1 cellular context compared by ENCODE assay signal in the genomic region with DNA sequence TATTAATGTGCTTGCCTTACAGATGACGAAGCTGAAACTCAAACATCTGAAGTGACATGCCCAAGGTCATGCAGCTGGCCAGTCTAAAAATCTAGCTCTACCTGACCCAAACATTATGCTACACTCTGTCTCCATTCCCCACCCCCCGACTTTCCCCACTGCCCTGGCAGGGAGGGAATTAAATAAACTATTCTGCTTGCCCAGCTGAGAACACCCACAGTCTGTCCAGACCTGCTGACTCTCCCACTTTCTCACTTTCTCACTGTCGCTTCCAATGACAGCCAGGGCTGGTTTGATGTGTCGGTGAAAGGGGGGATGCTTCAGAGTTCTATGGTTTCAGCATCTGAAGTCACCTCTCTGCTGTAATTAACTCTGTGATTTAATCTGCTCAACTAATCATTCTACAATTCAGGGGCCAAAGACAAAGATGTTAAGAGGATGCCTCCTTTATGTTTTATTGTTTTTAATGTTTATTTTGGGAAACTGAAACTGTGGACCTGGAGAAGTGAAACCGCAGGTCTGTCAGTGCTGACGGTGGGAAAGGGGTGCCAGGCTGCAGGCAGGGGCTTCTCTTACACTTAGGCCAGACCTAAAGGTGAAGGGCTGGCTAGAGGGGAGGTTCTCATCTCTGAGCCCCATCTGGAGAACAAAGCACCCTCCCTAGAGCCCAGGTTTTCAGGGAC.
TF ChIP-seq lines count a peak whose summit lies in the region.

No MANE protein-coding gene starts in this region.

TF ChIP-seq in GM23338, 12 proteins besides CTCF, POLR2A, EP300 and RAD21:
- TF ChIP-seq NANOG (IDR thresholded peaks at IDR 0.05; ENCODE audit: borderline replicate concordance), result no peak
- TF ChIP-seq JUNB (IDR thresholded peaks at IDR 0.05; ENCODE audit: unreplicated experiment), result no peak
- TF ChIP-seq STAT1 (IDR thresholded peaks at IDR 0.05; ENCODE audit: unreplicated experiment), result no peak
- TF ChIP-seq EZH2phosphoT487 (IDR thresholded peaks at IDR 0.05; ENCODE audit: unreplicated experiment), result no peak
- TF ChIP-seq, protein P1, sequence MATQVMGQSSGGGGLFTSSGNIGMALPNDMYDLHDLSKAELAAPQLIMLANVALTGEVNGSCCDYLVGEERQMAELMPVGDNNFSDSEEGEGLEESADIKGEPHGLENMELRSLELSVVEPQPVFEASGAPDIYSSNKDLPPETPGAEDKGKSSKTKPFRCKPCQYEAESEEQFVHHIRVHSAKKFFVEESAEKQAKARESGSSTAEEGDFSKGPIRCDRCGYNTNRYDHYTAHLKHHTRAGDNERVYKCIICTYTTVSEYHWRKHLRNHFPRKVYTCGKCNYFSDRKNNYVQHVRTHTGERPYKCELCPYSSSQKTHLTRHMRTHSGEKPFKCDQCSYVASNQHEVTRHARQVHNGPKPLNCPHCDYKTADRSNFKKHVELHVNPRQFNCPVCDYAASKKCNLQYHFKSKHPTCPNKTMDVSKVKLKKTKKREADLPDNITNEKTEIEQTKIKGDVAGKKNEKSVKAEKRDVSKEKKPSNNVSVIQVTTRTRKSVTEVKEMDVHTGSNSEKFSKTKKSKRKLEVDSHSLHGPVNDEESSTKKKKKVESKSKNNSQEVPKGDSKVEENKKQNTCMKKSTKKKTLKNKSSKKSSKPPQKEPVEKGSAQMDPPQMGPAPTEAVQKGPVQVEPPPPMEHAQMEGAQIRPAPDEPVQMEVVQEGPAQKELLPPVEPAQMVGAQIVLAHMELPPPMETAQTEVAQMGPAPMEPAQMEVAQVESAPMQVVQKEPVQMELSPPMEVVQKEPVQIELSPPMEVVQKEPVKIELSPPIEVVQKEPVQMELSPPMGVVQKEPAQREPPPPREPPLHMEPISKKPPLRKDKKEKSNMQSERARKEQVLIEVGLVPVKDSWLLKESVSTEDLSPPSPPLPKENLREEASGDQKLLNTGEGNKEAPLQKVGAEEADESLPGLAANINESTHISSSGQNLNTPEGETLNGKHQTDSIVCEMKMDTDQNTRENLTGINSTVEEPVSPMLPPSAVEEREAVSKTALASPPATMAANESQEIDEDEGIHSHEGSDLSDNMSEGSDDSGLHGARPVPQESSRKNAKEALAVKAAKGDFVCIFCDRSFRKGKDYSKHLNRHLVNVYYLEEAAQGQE (IDR thresholded peaks at IDR 0.05; ENCODE audit: unreplicated experiment), result no peak
- TF ChIP-seq ZNF114 (CRISPR knock-in tag; IDR thresholded peaks at IDR 0.05), result no peak
- no peak for TF ChIP-seq EZH2 (IDR thresholded peaks at IDR 0.05; ENCODE audit: low read depth, unreplicated experiment)
- no peak for TF ChIP-seq CREB1 (CRISPR knock-in tag; IDR thresholded peaks at IDR 0.05; ENCODE audit: low read depth)
